25 cellular contexts compared by ENCODE assay signal in genomic region chr14:66330218-66330617, GRCh38.
"Had no signal": no experiment of that assay in that cellular context is flagged by ENCODE, and none has a peak within 500 bp of the region (broad histone marks: within the 10 kb centered on the region; RNA-seq: fewer than 3 reads in every experiment).

No MANE protein-coding gene starts in this region.

- H3K4me3 ChIP-seq: ascending aorta, breast epithelium, cardiac muscle cell, colonic mucosa had no signal

- H3K9me3 ChIP-seq: ascending aorta, breast epithelium, colonic mucosa had no signal

- H3K4me1 ChIP-seq: ascending aorta, breast epithelium, colonic mucosa had no signal

- H3K27ac ChIP-seq: ascending aorta, breast epithelium, cardiac muscle cell, colonic mucosa had no signal

- ATAC-seq: activated naive CD4-positive, alpha-beta T cell treated with anti-CD3 and anti-CD28 coated beads, Interleukin-2, amount 50 U/mL, for 72 hours; activated T-cell treated with anti-CD3 and anti-CD28 coated beads, Interleukin-2, amount 50 U/mL, for 72 hours; esophagus mucosa had no signal

- H3K4me1 Mint-ChIP-seq: activated CD4-positive, alpha-beta memory T cell treated with anti-CD3 and anti-CD28 coated beads, Interleukin-2, amount 10 ng/mL, durations not matched to agents 7 days and 5 days; activated CD4-positive, alpha-beta T cell treated with anti-CD3 and anti-CD28 coated beads, Interleukin-2, amount 10 ng/mL, durations not matched to agents 7 days and 5 days; activated naive CD4-positive, alpha-beta T cell treated with anti-CD3 and anti-CD28 coated beads, Interleukin-2, amount 10 ng/mL, durations not matched to agents 7 days and 5 days; activated naive CD8-positive, alpha-beta T cell treated with anti-CD3 and anti-CD28 coated beads, Interleukin-2, amount 10 ng/mL, durations not matched to agents 7 days and 5 days; brain had no signal

- H3K36me3 ChIP-seq: ascending aorta, breast epithelium, cardiac muscle cell, colonic mucosa had no signal

- H3K4me3 Mint-ChIP-seq: activated CD4-positive, alpha-beta memory T cell treated with anti-CD3 and anti-CD28 coated beads, Interleukin-2, amount 10 ng/mL, durations not matched to agents 7 days and 5 days; activated CD4-positive, alpha-beta T cell treated with anti-CD3 and anti-CD28 coated beads, Interleukin-2, amount 10 ng/mL, durations not matched to agents 7 days and 5 days; activated naive CD4-positive, alpha-beta T cell treated with anti-CD3 and anti-CD28 coated beads, Interleukin-2, amount 10 ng/mL, durations not matched to agents 7 days and 5 days; activated naive CD8-positive, alpha-beta T cell treated with anti-CD3 and anti-CD28 coated beads, Interleukin-2, amount 10 ng/mL, durations not matched to agents 7 days and 5 days; activated T-cell treated with anti-CD3 and anti-CD28 coated beads, Interleukin-2, amount 50 U/mL, for 24 hours; activated T-cell treated with anti-CD3 and anti-CD28 coated beads, Interleukin-2, amount 50 U/mL, for 72 hours; brain had no signal

- H3K27me3 Mint-ChIP-seq: activated naive CD4-positive, alpha-beta T cell treated with anti-CD3 and anti-CD28 coated beads, Interleukin-2, amount 10 ng/mL, durations not matched to agents 7 days and 5 days; activated naive CD8-positive, alpha-beta T cell treated with anti-CD3 and anti-CD28 coated beads, Interleukin-2, amount 10 ng/mL, durations not matched to agents 7 days and 5 days had no signal

- H3K27ac Mint-ChIP-seq: activated CD4-positive, alpha-beta memory T cell treated with anti-CD3 and anti-CD28 coated beads, Interleukin-2, amount 10 ng/mL, durations not matched to agents 7 days and 5 days; activated CD4-positive, alpha-beta T cell treated with anti-CD3 and anti-CD28 coated beads, Interleukin-2, amount 10 ng/mL, durations not matched to agents 7 days and 5 days; activated naive CD4-positive, alpha-beta T cell treated with anti-CD3 and anti-CD28 coated beads, Interleukin-2, amount 10 ng/mL, durations not matched to agents 7 days and 5 days; activated naive CD4-positive, alpha-beta T cell treated with anti-CD3 and anti-CD28 coated beads, Interleukin-2, amount 50 U/mL, for 72 hours; activated naive CD8-positive, alpha-beta T cell treated with anti-CD3 and anti-CD28 coated beads, Interleukin-2, amount 10 ng/mL, durations not matched to agents 7 days and 5 days; activated T-cell treated with anti-CD3 and anti-CD28 coated beads, Interleukin-2, amount 50 U/mL, for 24 hours; activated T-cell treated with anti-CD3 and anti-CD28 coated beads, Interleukin-2, amount 50 U/mL, for 72 hours; brain had no signal

- H3K9me3 Mint-ChIP-seq: activated CD4-positive, alpha-beta T cell treated with anti-CD3 and anti-CD28 coated beads, Interleukin-2, amount 10 ng/mL, durations not matched to agents 7 days and 5 days; activated naive CD4-positive, alpha-beta T cell treated with anti-CD3 and anti-CD28 coated beads, Interleukin-2, amount 10 ng/mL, durations not matched to agents 7 days and 5 days; activated naive CD8-positive, alpha-beta T cell treated with anti-CD3 and anti-CD28 coated beads, Interleukin-2, amount 10 ng/mL, durations not matched to agents 7 days and 5 days; activated T-cell treated with anti-CD3 and anti-CD28 coated beads, Interleukin-2, amount 50 U/mL, for 24 hours had no signal

- H3K27me3 ChIP-seq: ascending aorta, breast epithelium, cardiac muscle cell, colonic mucosa had no signal

- DNase-seq: activated CD4-positive, alpha-beta memory T cell treated with anti-CD3 and anti-CD28 coated beads, Interleukin-2, amount 10 ng/mL, durations not matched to agents 7 days and 5 days; activated CD4-positive, alpha-beta T cell treated with anti-CD3 and anti-CD28 coated beads for 1 hour; activated CD4-positive, alpha-beta T cell treated with anti-CD3 and anti-CD28 coated beads for 4 hours; activated CD4-positive, alpha-beta T cell treated with anti-CD3 and anti-CD28 coated beads, Interleukin-2, amount 10 ng/mL, durations not matched to agents 7 days and 5 days; activated CD4-positive, alpha-beta T cell treated with anti-CD3 and anti-CD28 coated beads, Interleukin-2, amount 50 U/mL, for 4 hours; activated CD8-positive, alpha-beta memory T cell treated with anti-CD3 and anti-CD28 coated beads, Interleukin-2, amount 50 U/mL, for 48 hours; activated gamma-delta T cell; activated naive CD4-positive, alpha-beta T cell; activated naive CD4-positive, alpha-beta T cell treated with anti-CD3 and anti-CD28 coated beads, Interleukin-2, amount 10 ng/mL, durations not matched to agents 7 days and 5 days; activated naive CD8-positive, alpha-beta T cell treated with anti-CD3 and anti-CD28 coated beads, Interleukin-2, amount 10 ng/mL, durations not matched to agents 7 days and 5 days; activated T-cell treated with anti-CD3 and anti-CD28 coated beads for 4 hours; activated T-cell treated with anti-CD3 and anti-CD28 coated beads, Interleukin-2, amount 50 U/mL, for 24 hours; activated T-cell treated with anti-CD3 and anti-CD28 coated beads, Interleukin-2, amount 50 U/mL, for 72 hours; central memory CD4-positive, alpha-beta T cell; cerebellar nuclear complex; colonic mucosa; effector CD8-positive, alpha-beta T cell; head of caudate nucleus; T-helper 2 cell had no signal

- H3K36me3 Mint-ChIP-seq: activated naive CD4-positive, alpha-beta T cell treated with anti-CD3 and anti-CD28 coated beads, Interleukin-2, amount 10 ng/mL, durations not matched to agents 7 days and 5 days; brain had no signal
